Comparison of ENCODE assay signal across 23 cellular contexts in the genomic region with DNA sequence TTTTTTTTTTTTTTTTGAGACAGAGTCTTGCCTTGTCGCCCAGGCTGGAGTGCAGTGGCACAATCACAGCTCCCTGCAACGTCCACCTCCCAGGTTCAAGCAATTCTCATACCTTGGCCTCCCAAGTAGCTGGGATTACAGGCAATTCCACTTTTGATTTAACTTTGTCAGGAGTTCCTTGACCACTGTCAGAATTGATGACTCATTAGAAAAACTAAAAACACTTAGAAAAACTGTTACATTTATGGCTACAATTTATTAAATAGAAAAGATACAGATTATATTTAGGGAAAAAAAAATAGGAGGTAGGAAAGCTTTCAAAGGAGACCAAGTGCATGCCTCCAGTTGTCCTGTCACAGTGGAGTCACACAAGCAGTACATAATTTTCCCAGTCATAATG. TPM values are rescaled to one million over a fixed set of nuclear protein-coding genes. Genes with fewer than 3 reads are reported as not detected.
DNase-seq lines count a peak whose midpoint lies in the region; ATAC-seq, FAIRE-seq and TF ChIP-seq lines count a peak whose summit lies in the region.
"Had no signal": no experiment of that assay in that cellular context is flagged by ENCODE, and none has a peak within 500 bp of the region (broad histone marks: within the 10 kb centered on the region; RNA-seq: fewer than 3 reads in every experiment).

No MANE protein-coding gene starts in this region.

- BruUV-seq in HepG2 (replicated peaks; lab: Mats Ljungman, UMichigan) = no TSS peak
- no TSS peak for BruUV-seq in IMR-90 (replicated peaks; lab: Mats Ljungman, UMichigan)

- no peak overlapping the region for H4K5ac ChIP-seq in IMR-90 (ENCODE audit: low read depth, low read length)

- H3K23ac ChIP-seq in IMR-90 (ENCODE audit: low read depth, low read length) = no peak overlapping the region

- no peak overlapping the region for H2BK120ac ChIP-seq in IMR-90 (ENCODE audit: low read depth, low read length)

- H3K79me2 ChIP-seq in HepG2 (ENCODE audit: insufficient read depth, low read length) = peaks cover 9% of the 10 kb centered on the region

- no peak for DNase-seq in HepG2 (ENCODE audit: low spot score)
- no peak for DNase-seq in right lobe of liver
- DNase-seq in IMR-90 = no peak
- DNase-seq in choroid plexus epithelial cell (ENCODE audit: low read depth) = peak; percentile 6
- no peak for DNase-seq in GDM1 (lab: John Stamatoyannopoulos, UW)
- no peak for DNase-seq in amniotic stem cell (lab: John Stamatoyannopoulos, UW)
- DNase-seq: ACHN; BE2C; Caco-2; Calu3; CD4-positive, alpha-beta T cell; CD8-positive, alpha-beta T cell; DMS79 treated with DMSO at 0.1 percent for 48 hours had no signal

- no peak overlapping the region for H3K4ac ChIP-seq in IMR-90 (ENCODE audit: low read depth, low read length)

- no peak overlapping the region for H4K91ac ChIP-seq in IMR-90 (ENCODE audit: insufficient read depth, low read depth, low read length)

- no peak overlapping the region for H2AK9ac ChIP-seq in IMR-90 (replicated peaks; ENCODE audit: low read depth, low read length, poor library complexity)

- H3K4me1 ChIP-seq in HepG2 (ENCODE audit: insufficient read depth, low read length) (peaks cover 12% of the 10 kb centered on the region), right lobe of liver (no peaks in the 10 kb centered on the region), IMR-90 (ENCODE audit: control insufficient read depth, insufficient read depth, low read length) (no peaks in the 10 kb centered on the region), gastroesophageal sphincter (no peaks in the 10 kb centered on the region)
- H3K4me1 ChIP-seq: BE2C; BLaER1 treated with 17β-estradiol and CSF1 and Interleukin-3, amounts not matched to agents 10 nM and 100 nM; Caco-2 had no signal

- no peak overlapping the region for H2AFZ ChIP-seq in HepG2 (ENCODE audit: low read length)
- H2AFZ ChIP-seq in IMR-90 (replicated peaks; ENCODE audit: low read length, poor library complexity) = no peak overlapping the region

- TF ChIP-seq CTCF in HepG2 (CRISPR knock-in tag; IDR thresholded peaks at IDR 0.05) (no peak), right lobe of liver (IDR thresholded peaks at IDR 0.05) (no peak), IMR-90 (conservative IDR thresholded peaks at IDR 0.05; ENCODE audit: low read depth, low read length) (no peak), choroid plexus epithelial cell (conservative IDR thresholded peaks at IDR 0.05; ENCODE audit: low read depth, low read length) (no peak), gastroesophageal sphincter (IDR thresholded peaks at IDR 0.05) (no peak)

- no peak overlapping the region for H3K18ac ChIP-seq in IMR-90 (ENCODE audit: low read depth, low read length)

- TF ChIP-seq EP300 in HepG2 (IDR thresholded peaks at IDR 0.05; ENCODE audit: low read depth in 2 of 2, low read length in 2 of 2) (no peak), HepG2 (CRISPR knock-in tag; IDR thresholded peaks at IDR 0.05; ENCODE audit: borderline replicate concordance) (no peak), gastroesophageal sphincter (IDR thresholded peaks at IDR 0.05) (no peak)

- TF ChIP-seq POLR2A in HepG2 (IDR thresholded peaks at IDR 0.05; ENCODE audit: insufficient read depth in 1 of 2, low read depth in 2 of 2, low read length in 2 of 2) (no peak), right lobe of liver (IDR thresholded peaks at IDR 0.05) (no peak), IMR-90 (IDR thresholded peaks at IDR 0.05; ENCODE audit: low read depth, low read length) (no peak), gastroesophageal sphincter (IDR thresholded peaks at IDR 0.05) (no peak)

- H3K9me1 ChIP-seq in IMR-90 (ENCODE audit: insufficient read depth, low read length) = no peaks in the 10 kb centered on the region

- no peak overlapping the region for H2BK15ac ChIP-seq in IMR-90 (ENCODE audit: low read depth, low read length)

- in situ Hi-C loops in HepG2 (cut with HindIII; ENCODE audit: extremely low pct_ligation_motif_present, low pct_unique_long_range_greater_than_20kb) (no loop called here), IMR-90 (cut with MboI; ENCODE audit: low sequenced_read_pairs) (no loop called here)

- ATAC-seq in HepG2 = no peak
- ATAC-seq in right lobe of liver = no peak
- no peak for ATAC-seq in IMR-90 (ENCODE audit: low read depth)
- ATAC-seq in gastroesophageal sphincter = no peak
- ATAC-seq: CD8-positive, alpha-beta T cell; GM12878 had no signal

- H3K4me2 ChIP-seq in HepG2 (ENCODE audit: low read depth, low read length) = no peak overlapping the region
- no peak overlapping the region for H3K4me2 ChIP-seq in IMR-90 (ENCODE audit: low read depth, low read length)
- H3K4me2 ChIP-seq: BLaER1 treated with 17β-estradiol and CSF1 and Interleukin-3, amounts not matched to agents 10 nM and 100 nM had no signal

- no peak overlapping the region for H2AK5ac ChIP-seq in IMR-90 (ENCODE audit: low read depth, low read length)

- no peak overlapping the region for H2BK20ac ChIP-seq in IMR-90 (ENCODE audit: low read depth, low read length)

- POLR2A ChIA-PET in HepG2 (lab: Yijun Ruan, JAX) (no interaction called here), IMR-90 (lab: Charles Lee; ENCODE audit: unreplicated experiment) (no interaction called here)

- no peak overlapping the region for H4K8ac ChIP-seq in IMR-90 (ENCODE audit: low read depth in 2 of 2, low read length in 2 of 2)

- H3K56ac ChIP-seq in IMR-90 (ENCODE audit: extremely low read depth, insufficient read depth, low read length) = no peak overlapping the region

- H3K9me3 ChIP-seq in HepG2 (ENCODE audit: low read length) (peaks cover under 1% of the 10 kb centered on the region; the same call in 1 of the 2 replicates), right lobe of liver (no peaks in the 10 kb centered on the region), IMR-90 (ENCODE audit: control insufficient read depth, insufficient read depth, low read length) (peaks cover 5% of the 10 kb centered on the region; the same call in 1 of the 2 replicates), gastroesophageal sphincter (peaks cover 0 to 9% (median 0%) of the 10 kb centered on the region in 3 donors)
- H3K9me3 ChIP-seq: BE2C had no signal

- H3K36me3 ChIP-seq in HepG2 (replicated peaks in 1 of 2; ENCODE audit: control insufficient read depth in 1 of 2, insufficient read depth in 2 of 2, low read length in 2 of 2) = no peaks in the 10 kb centered on the region
- H3K36me3 ChIP-seq in right lobe of liver = no peaks in the 10 kb centered on the region
- H3K36me3 ChIP-seq in IMR-90 (ENCODE audit: control insufficient read depth, insufficient read depth, low read length) = no peaks in the 10 kb centered on the region
- no peaks in the 10 kb centered on the region for H3K36me3 ChIP-seq in gastroesophageal sphincter
- H3K36me3 ChIP-seq: BE2C had no signal

- dilution Hi-C loops in IMR-90 (cut with HindIII; ENCODE audit: low sequenced_read_pairs, unreplicated experiment) = no loop called here

- FAIRE-seq in HepG2 (lab: Jason Lieb, UNC) = no peak
- FAIRE-seq: D721Med, G401.6, GM12878, GM12892, GM18507, GM19239 had no signal

- CTCF ChIA-PET in HepG2 (lab: Yijun Ruan, JAX; ENCODE audit: low intra/inter-chr PET ratio, low total read pairs) (no interaction called here), IMR-90 (lab: Yijun Ruan, JAX) (no interaction called here)

- no peak overlapping the region for H3K9ac ChIP-seq in HepG2 (ENCODE audit: insufficient read depth, low read depth, low read length)
- no peak overlapping the region for H3K9ac ChIP-seq in IMR-90 (ENCODE audit: low read depth, low read length)
- H3K9ac ChIP-seq: BLaER1 treated with 17β-estradiol and CSF1 and Interleukin-3, amounts not matched to agents 10 nM and 100 nM had no signal

- H3K79me1 ChIP-seq in IMR-90 (ENCODE audit: low read depth in 1 of 2, low read length in 2 of 2) = peaks cover 13 to 18% of the 10 kb centered on the region in 2 experiments; a peak in 3 of 4 replicates

- TF ChIP-seq RAD21 in HepG2 (CRISPR knock-in tag; IDR thresholded peaks at IDR 0.05) = no peak
- TF ChIP-seq RAD21 in IMR-90 (IDR thresholded peaks at IDR 0.05; ENCODE audit: low read length) = no peak

- no peak overlapping the region for H3K14ac ChIP-seq in IMR-90 (replicated peaks; ENCODE audit: low read depth, low read length)

- 97% methylated on average over 2 of the region's 2 CpGs for WGBS in HepG2 (ENCODE audit: low lambda C conversion rate)
- WGBS in right lobe of liver (ENCODE audit: insufficient coverage, low coverage, low lambda C conversion rate, missing lambda C conversion rate) = 71% methylated on average over 2 of the region's 2 CpGs
- WGBS in IMR-90 (ENCODE audit: extremely low coverage in 2 of 2, insufficient read length in 1 of 2), 2 experiments = no CpG with 5 or more reads among the region's 2 CpGs
- WGBS in gastroesophageal sphincter (ENCODE audit: low coverage in 1 of 2), 2 donors = 92 to 100% methylated on average over 2 of the region's 2 CpGs

- intact Hi-C loops in HepG2 (cut with micrococcal nuclease; ENCODE audit: unreplicated experiment) = no loop called here
- intact Hi-C loops in right lobe of liver (cut with DNase I) = no loop called here
- intact Hi-C loops in IMR-90 (cut with micrococcal nuclease) = no loop called here

- H2BK5ac ChIP-seq in IMR-90 (ENCODE audit: low read depth, low read length, poor library complexity, severe bottlenecking) = no peak overlapping the region

- no peak overlapping the region for H3K4me3 ChIP-seq in HepG2 (replicated peaks in 1 of 3; ENCODE audit: insufficient read depth in 1 of 3, low read depth in 2 of 3, low read length in 3 of 3)
- no peak overlapping the region for H3K4me3 ChIP-seq in right lobe of liver
- H3K4me3 ChIP-seq in IMR-90 (ENCODE audit: insufficient read depth, low read depth, low read length) = no peak overlapping the region
- H3K4me3 ChIP-seq in choroid plexus epithelial cell (ENCODE audit: low read depth, low read length) = no peak overlapping the region
- no peak overlapping the region for H3K4me3 ChIP-seq in gastroesophageal sphincter
- H3K4me3 ChIP-seq: GM12878 had no signal

- H3K27ac ChIP-seq in HepG2 (ENCODE audit: extremely low read length, insufficient read depth, low read length) (no peak overlapping the region), right lobe of liver (no peak overlapping the region), IMR-90 (ENCODE audit: insufficient read depth, low read length) (no peak overlapping the region), gastroesophageal sphincter (no peak overlapping the region)
- H3K27ac ChIP-seq: 22Rv1; BLaER1 treated with 17β-estradiol and CSF1 and Interleukin-3, amounts not matched to agents 10 nM and 100 nM; C4-2B had no signal

- H4K20me1 ChIP-seq in HepG2 (ENCODE audit: insufficient read depth, low read length) = no peaks in the 10 kb centered on the region
- H4K20me1 ChIP-seq in IMR-90 (ENCODE audit: insufficient read depth, low read length) = no peaks in the 10 kb centered on the region; the same call in 1 of the 2 replicates

- H3K27me3 ChIP-seq in HepG2 (ENCODE audit: control insufficient read depth in 1 of 2, insufficient read depth in 2 of 2, low read length in 2 of 2) (no peaks in the 10 kb centered on the region), right lobe of liver (no peaks in the 10 kb centered on the region), IMR-90 (ENCODE audit: control insufficient read depth, insufficient read depth, low read length) (no peaks in the 10 kb centered on the region), gastroesophageal sphincter (no peaks in the 10 kb centered on the region)
- H3K27me3 ChIP-seq: BE2C; BLaER1 treated with 17β-estradiol and CSF1 and Interleukin-3, amounts not matched to agents 10 nM and 100 nM had no signal

RNA-seq across cellular contexts. Expression of gene ZNF678, which starts 20.0 kb away (rescaled TPM):
- total RNA-seq in HepG2 (2016; rRNA removed; fragmentation: Illumina TruSeq; extraction: Trizol) (7.6 and 9.9 TPM in 2 replicates), right lobe of liver (1 to 10 TPM; 2.4 to 4.8 (median 3.0) TPM), IMR-90 (2012; rRNA removed) (4.8 and 6.7 TPM in 2 replicates), gastroesophageal sphincter (1 to 10 TPM; 4.3 to 10.0 (median 6.3) TPM)
- total RNA-seq in HepG2 (2016; cell fraction: cytosol; rRNA removed; fragmentation: Illumina TruSeq; extraction: Trizol; ENCODE audit: low read depth) = 0.40 and 0.53 TPM in 2 replicates
- total RNA-seq in HepG2 (2016; cell fraction: insoluble cytoplasmic fraction; rRNA removed; fragmentation: Illumina TruSeq; extraction: Trizol) = 7.4 and 9.3 TPM in 2 replicates
- total RNA-seq in HepG2 (2016; cell fraction: membrane; rRNA removed; fragmentation: Illumina TruSeq; extraction: Trizol) = 1.8 and 2.4 TPM in 2 replicates
- 15.2 and 18.3 TPM in 2 replicates for total RNA-seq in HepG2 (2016; cell fraction: nucleus; rRNA removed; fragmentation: Illumina TruSeq; extraction: Trizol)
- polyA plus RNA-seq in HepG2 (2011; rRNA removed) (1.6 and 2.0 TPM in 2 replicates), IMR-90 (2012; rRNA removed) (0.69 and 1.3 TPM in 2 replicates)
- polyA plus RNA-seq in HepG2 (2011; cell fraction: cytosol; rRNA removed) = 0.75 and 0.87 TPM in 2 replicates
- polyA plus RNA-seq in HepG2 (2011; cell fraction: nucleus; rRNA removed) = 1.7 and 1.9 TPM in 2 replicates
- polyA plus RNA-seq in HepG2 (2012) = 1.9 and 2.2 TPM in 2 replicates
- polyA plus RNA-seq in HepG2 (2016; cell fraction: cytosol; fragmentation: Illumina TruSeq; extraction: Trizol; ENCODE audit: low read depth) = 0.10 and 0.26 TPM in 2 replicates
- polyA plus RNA-seq in HepG2 (2016; cell fraction: insoluble cytoplasmic fraction; fragmentation: Illumina TruSeq; extraction: Trizol; ENCODE audit: low read depth) = 4.4 and 4.6 TPM in 2 replicates
- 0.60 and 0.65 TPM in 2 replicates for polyA plus RNA-seq in HepG2 (2016; cell fraction: membrane; fragmentation: Illumina TruSeq; extraction: Trizol; ENCODE audit: low read depth)
- polyA plus RNA-seq in HepG2 (2016; cell fraction: nucleus; fragmentation: Illumina TruSeq; extraction: Trizol; ENCODE audit: insufficient read depth, low read depth) = 5.9 and 6.2 TPM in 2 replicates
- 11.3 and 20.7 TPM in 2 replicates for polyA minus RNA-seq in HepG2 (2011; rRNA and poly(A)+ RNA removed; ENCODE audit: low replicate concordance)
- 3.2 and 5.0 TPM in 2 replicates for polyA minus RNA-seq in HepG2 (2011; cell fraction: cytosol; rRNA and poly(A)+ RNA removed)
- 31.5 and 33.5 TPM in 2 replicates for polyA minus RNA-seq in HepG2 (2011; cell fraction: nucleus; rRNA and poly(A)+ RNA removed)
- 0.14 and 0.43 TPM in 2 replicates for polyA plus RNA-seq in IMR-90 (2012; cell fraction: cytosol; rRNA removed)
- 1.2 and 2.2 TPM in 2 replicates for polyA plus RNA-seq in IMR-90 (2012; cell fraction: nucleus; rRNA removed; ENCODE audit: low replicate concordance)
